ENCODE assay signal across 8 cellular contexts in the genomic region with DNA sequence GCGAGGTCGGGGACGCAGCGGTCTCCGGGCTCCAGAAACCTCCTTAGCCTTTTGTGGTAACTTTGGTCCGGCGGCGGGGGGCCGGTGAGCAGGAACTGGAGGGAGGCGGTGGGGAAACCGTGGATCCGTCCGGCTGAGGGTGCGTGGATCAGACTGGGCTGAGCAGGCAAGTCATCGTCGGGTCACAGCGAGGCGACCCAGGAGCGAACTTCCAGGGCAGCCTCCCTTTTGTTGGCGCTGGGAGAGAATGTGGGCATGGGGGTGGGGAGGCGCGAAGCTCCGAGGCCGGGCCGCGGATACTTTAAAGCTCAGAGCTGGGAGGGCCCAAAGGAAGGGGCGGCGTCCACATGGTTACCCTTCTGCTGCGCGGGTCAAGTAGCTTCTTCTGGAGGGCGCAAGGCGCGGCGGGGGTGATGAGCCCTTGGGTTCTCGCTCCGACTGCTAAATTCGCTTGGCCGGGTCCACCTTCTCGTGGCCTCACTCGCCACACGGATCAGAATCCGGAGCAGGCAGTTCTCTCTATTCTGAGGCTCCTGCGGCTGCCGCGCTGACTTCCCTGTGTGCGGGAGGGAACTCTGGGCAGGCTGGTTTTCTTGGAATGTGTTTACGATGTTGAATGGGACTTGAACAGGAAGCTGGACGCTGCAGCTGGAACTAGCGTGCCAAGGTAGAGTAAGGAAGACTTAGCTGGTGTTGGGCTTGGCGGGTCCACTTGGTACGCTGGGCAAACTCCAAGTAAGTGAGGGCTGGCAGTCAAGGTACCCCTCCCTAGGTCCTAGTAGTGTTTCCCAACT. TPM values are rescaled to one million over a fixed set of nuclear protein-coding genes. Genes with fewer than 3 reads are reported as not detected.
DNase-seq lines count a peak whose midpoint lies in the region; ATAC-seq, FAIRE-seq and TF ChIP-seq lines count a peak whose summit lies in the region.

No MANE protein-coding gene starts in this region.

- peaks cover 30% of the 10 kb centered on the region for H3K4me1 ChIP-seq in endothelial cell of umbilical vein (ENCODE audit: control insufficient read depth, extremely low read depth, insufficient read depth, low read length)
- H3K4me1 ChIP-seq in mesendoderm (ENCODE audit: control insufficient read depth, low read depth, low read length) = no peaks in the 10 kb centered on the region

- H3K4me3 ChIP-seq in endothelial cell of umbilical vein (replicated peaks in 1 of 3; ENCODE audit: insufficient read depth in 1 of 3, low read depth in 1 of 3, low read length in 3 of 3) (peak overlapping the region; percentile 77 to 84 (median 81)), mesendoderm (ENCODE audit: low read length) (peak overlapping the region; percentile 83)

- H2AK5ac ChIP-seq in mesendoderm (ENCODE audit: low read length) = no peak overlapping the region

- peaks cover 14 to 17% of the 10 kb centered on the region in 2 donors for H3K27me3 Mint-ChIP-seq in natural killer cell treated with Interleukin-12 subunit alpha and Interleukin-12 subunit beta and Interleukin-15 and Interleukin-18, amount 100 ng/mL, for 72 hours

- no peak for ATAC-seq in HG02571 (IDR thresholded peaks at IDR 0.05; ENCODE audit: unreplicated experiment)
- ATAC-seq in natural killer cell treated with Interleukin-12 subunit alpha and Interleukin-12 subunit beta and Interleukin-15 and Interleukin-18, amount 100 ng/mL, for 72 hours = no peak

- H3K27ac Mint-ChIP-seq in natural killer cell treated with Interleukin-12 subunit alpha and Interleukin-12 subunit beta and Interleukin-15 and Interleukin-18, amount 100 ng/mL, for 72 hours = no peak overlapping the region

- peak overlapping the region; percentile 97 for H3K18ac ChIP-seq in mesendoderm (ENCODE audit: low read length)

- TSS peak; percentile 51 for BruUV-seq in endothelial cell of umbilical vein (replicated peaks; lab: Mats Ljungman, UMichigan)

- H3K36me3 ChIP-seq in endothelial cell of umbilical vein (ENCODE audit: control insufficient read depth in 2 of 2, extremely low read depth in 1 of 2, insufficient read depth in 2 of 2, low read length in 2 of 2) (no peaks in the 10 kb centered on the region), mesendoderm (ENCODE audit: control insufficient read depth, insufficient read depth, low read length) (no peaks in the 10 kb centered on the region)

- H3K4me2 ChIP-seq in endothelial cell of umbilical vein (ENCODE audit: insufficient read depth, low read length) = peak overlapping the region; percentile 98
- peak overlapping the region; percentile 45 for H3K4me2 ChIP-seq in mesendoderm (ENCODE audit: low read length)

- peaks cover 0 to 4% of the 10 kb centered on the region in 2 donors for H3K4me1 Mint-ChIP-seq in natural killer cell treated with Interleukin-12 subunit alpha and Interleukin-12 subunit beta and Interleukin-15 and Interleukin-18, amount 100 ng/mL, for 72 hours (ENCODE audit: low read depth in 2 of 2)

- FAIRE-seq in endothelial cell of umbilical vein (lab: Jason Lieb, UNC) (peak; percentile 71), urothelium cell line (lab: Jason Lieb, UNC) (no peak)

- no peaks in the 10 kb centered on the region for H3K9me3 ChIP-seq in endothelial cell of umbilical vein (replicated peaks; ENCODE audit: control insufficient read depth, insufficient read depth, low read length)

- CTCF ChIA-PET in endothelial cell of umbilical vein (lab: Charles Lee) = interaction anchor here (0.6 to 6.5 kb wide), 25 partner anchors 11 to 1430 kb away, joined by 3 to 122 read pairs (median 4); no protein-coding TSS in a partner anchor

- peak; percentile 84 for TF ChIP-seq POLR2A in endothelial cell of umbilical vein (IDR thresholded peaks at IDR 0.05; ENCODE audit: low read depth, low read length)

- H3K27ac ChIP-seq in endothelial cell of umbilical vein (ENCODE audit: insufficient read depth, low read depth, low read length) (peak overlapping the region; percentile 86), mesendoderm (ENCODE audit: low read depth, low read length) (peak overlapping the region; percentile 76)

- H2AFZ ChIP-seq in endothelial cell of umbilical vein (ENCODE audit: low read depth, low read length) = peak overlapping the region; percentile 38

- H3K9me1 ChIP-seq in endothelial cell of umbilical vein (replicated peaks; ENCODE audit: control insufficient read depth, extremely low read depth, insufficient read depth, low read length) = no peaks in the 10 kb centered on the region

- H3K9me3 Mint-ChIP-seq in natural killer cell treated with Interleukin-12 subunit alpha and Interleukin-12 subunit beta and Interleukin-15 and Interleukin-18, amount 100 ng/mL, for 72 hours = no peaks in the 10 kb centered on the region

- peak overlapping the region; percentile 7 for H4K8ac ChIP-seq in mesendoderm (ENCODE audit: low read depth, low read length)

- DNase-seq in activated gamma-delta T cell (lab: John Stamatoyannopoulos, UW) = peak; percentile 7
- no peak for DNase-seq in activated gamma-delta T cell treated with Interleukin-2 at 50 U/mL for 16 hours
- DNase-seq in SHP77 (lab: John Stamatoyannopoulos, UW) = peak; percentile 91 to 92
- peak; percentile 91 for DNase-seq in endothelial cell of umbilical vein (ENCODE audit: low read depth, low spot score)
- peak; percentile 94 for DNase-seq in mesendoderm
- peak; percentile 26 for DNase-seq in urothelium cell line (ENCODE audit: low spot score)
- no peak for DNase-seq in natural killer cell treated with Interleukin-12 subunit alpha and Interleukin-12 subunit beta and Interleukin-15 and Interleukin-18, amount 100 ng/mL, for 72 hours (ENCODE audit: low spot score)

- POLR2A ChIA-PET in endothelial cell of umbilical vein (lab: Charles Lee) = interaction anchor here (0.6 to 1.4 kb wide), 5 partner anchors 22 to 151 kb away, joined by 3 to 4 read pairs (median 4); no protein-coding TSS in a partner anchor

- H3K36me3 Mint-ChIP-seq in natural killer cell treated with Interleukin-12 subunit alpha and Interleukin-12 subunit beta and Interleukin-15 and Interleukin-18, amount 100 ng/mL, for 72 hours = peaks cover 12% of the 10 kb centered on the region

- peak overlapping the region; percentile 91 for H3K56ac ChIP-seq in mesendoderm (ENCODE audit: low read length)

- H4K20me1 ChIP-seq in endothelial cell of umbilical vein (replicated peaks; ENCODE audit: control insufficient read depth, extremely low read depth, insufficient read depth, low read length) = no peaks in the 10 kb centered on the region

- H3K79me2 ChIP-seq in endothelial cell of umbilical vein (ENCODE audit: control insufficient read depth, insufficient read depth, low read length) (peaks cover 41% of the 10 kb centered on the region), mesendoderm (ENCODE audit: control insufficient read depth, insufficient read depth, low read length) (peaks cover 34% of the 10 kb centered on the region)

- no peaks in the 10 kb centered on the region for H3K79me1 ChIP-seq in mesendoderm (ENCODE audit: low read length)

- H3K23ac ChIP-seq in mesendoderm (ENCODE audit: low read length) = no peak overlapping the region

- no CpG with 5 or more reads among the region's 51 CpGs for WGBS in mesendoderm (ENCODE audit: extremely low coverage, insufficient coverage, low lambda C conversion rate)

- H3K4ac ChIP-seq in mesendoderm (ENCODE audit: low read depth, low read length) = peak overlapping the region; percentile 98

- no peak overlapping the region for H3K4me3 Mint-ChIP-seq in natural killer cell treated with Interleukin-12 subunit alpha and Interleukin-12 subunit beta and Interleukin-15 and Interleukin-18, amount 100 ng/mL, for 72 hours

- H3K9ac ChIP-seq in endothelial cell of umbilical vein (replicated peaks; ENCODE audit: extremely low read depth, insufficient read depth, low read length) = peak overlapping the region; percentile 92
- peak overlapping the region; percentile 80 for H3K9ac ChIP-seq in mesendoderm (ENCODE audit: low read length)

- peak overlapping the region; percentile 87 for H2BK5ac ChIP-seq in mesendoderm (ENCODE audit: low read length)

- dilution Hi-C loops in endothelial cell of umbilical vein (cut with MboI; ENCODE audit: extremely low pct_ligation_motif_present, low sequenced_read_pairs) = no loop called here

- H4K5ac ChIP-seq in mesendoderm (ENCODE audit: low read length) = no peak overlapping the region

- no peak overlapping the region for H2BK15ac ChIP-seq in mesendoderm (replicated peaks; ENCODE audit: low read depth)

- TF ChIP-seq CTCF in endothelial cell of umbilical vein (IDR thresholded peaks at IDR 0.05; ENCODE audit: extremely low read depth in 1 of 2, insufficient read depth in 1 of 2, low read depth in 1 of 2, low read length in 2 of 2) = no peak

- intact Hi-C loops in endothelial cell of umbilical vein (cut with micrococcal nuclease) = loop anchor here (1.0 to 10.0 kb wide), 8 partner anchors 23 to 1805 kb away; a partner anchor contains a TSS

- no peaks in the 10 kb centered on the region for H3K27me3 ChIP-seq in endothelial cell of umbilical vein (ENCODE audit: control insufficient read depth in 2 of 2, insufficient read depth in 2 of 2, low read length in 2 of 2)
- no peaks in the 10 kb centered on the region for H3K27me3 ChIP-seq in mesendoderm (ENCODE audit: insufficient read depth, low read length, poor library complexity)

- H2BK120ac ChIP-seq in mesendoderm (ENCODE audit: low read depth, low read length) = peak overlapping the region; percentile 63

TF ChIP-seq in endothelial cell of umbilical vein, 7 proteins besides CTCF, POLR2A, EP300 and RAD21:
- TF ChIP-seq POLR2AphosphoS5 (IDR thresholded peaks at IDR 0.05; ENCODE audit: insufficient read depth, low read depth, low read length) (peak; percentile 67), EZH2 (IDR thresholded peaks at IDR 0.05; ENCODE audit: borderline replicate concordance, low read depth, low read length, severe bottlenecking) (no peak), GATA2 (IDR thresholded peaks at IDR 0.05; ENCODE audit: insufficient read depth, insufficient read length, low read depth, low read length) (no peak)
- TF ChIP-seq, protein P1, sequence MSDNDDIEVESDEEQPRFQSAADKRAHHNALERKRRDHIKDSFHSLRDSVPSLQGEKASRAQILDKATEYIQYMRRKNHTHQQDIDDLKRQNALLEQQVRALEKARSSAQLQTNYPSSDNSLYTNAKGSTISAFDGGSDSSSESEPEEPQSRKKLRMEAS (IDR thresholded peaks at IDR 0.05; ENCODE audit: insufficient read depth, insufficient read length) = peak; percentile 42

RNA-seq across cellular contexts. Expression of a gene that starts 1.0 kb away (rescaled TPM):
- 43.0 and 53.8 TPM in 2 replicates for total RNA-seq in endothelial cell of umbilical vein
- polyA plus RNA-seq in endothelial cell of umbilical vein = 24.4 and 24.7 TPM in 2 replicates
- 28.6 and 29.3 TPM in 2 replicates for polyA plus RNA-seq in endothelial cell of umbilical vein (2011; cell fraction: cytosol; rRNA removed)
- polyA plus RNA-seq in endothelial cell of umbilical vein (2011; cell fraction: nucleus; rRNA removed) = 38.7 and 44.8 TPM in 2 replicates
- 27.3 and 33.7 TPM in 2 replicates for polyA plus RNA-seq in endothelial cell of umbilical vein (2012)
- 54.1 and 69.8 TPM in 2 replicates for polyA minus RNA-seq in endothelial cell of umbilical vein
- not detected for polyA minus RNA-seq in endothelial cell of umbilical vein (2011; cell fraction: cytosol; rRNA and poly(A)+ RNA removed)
- polyA minus RNA-seq in endothelial cell of umbilical vein (2011; cell fraction: nucleus; rRNA and poly(A)+ RNA removed) = 128 and 148 TPM in 2 replicates
- 69.6 TPM for polyA plus RNA-seq in mesendoderm (2013, experiment 1 of 2)
- polyA plus RNA-seq in mesendoderm (2013, experiment 2 of 2) = 72.0 TPM
- not detected for total RNA-seq in natural killer cell treated with Interleukin-12 subunit alpha and Interleukin-12 subunit beta and Interleukin-15 and Interleukin-18, amount 100 ng/mL, for 72 hours

Comparison
In these comparisons a context has a peak if more than half of its experiments do, and no peak if none do; other contexts are left out.
1. DNase-seq: peak in activated gamma-delta T cell (single experiment), SHP77 (2 of 2), endothelial cell of umbilical vein (single experiment), mesendoderm (single experiment) and urothelium cell line (single experiment); none in activated gamma-delta T cell treated with Interleukin-2 at 50 U/mL for 16 hours (single experiment) and natural killer cell treated with Interleukin-12 subunit alpha and Interleukin-12 subunit beta and Interleukin-15 and Interleukin-18, amount 100 ng/mL, for 72 hours (single experiment).
2. RNA of a gene that starts 1.0 kb away (total RNA-seq): 43.0 to 53.8 TPM in endothelial cell of umbilical vein; not detected in natural killer cell treated with Interleukin-12 subunit alpha and Interleukin-12 subunit beta and Interleukin-15 and Interleukin-18, amount 100 ng/mL, for 72 hours; every median in the first group is over 10 times any median in the second.